ENCODE assay signal across 8 cellular contexts in genomic region chr2:226835796-226836547, GRCh38. TPM values are rescaled to one million over a fixed set of nuclear protein-coding genes. Genes with fewer than 3 reads are reported as not detected.
DNase-seq lines count a peak whose midpoint lies in the region; ATAC-seq and TF ChIP-seq lines count a peak whose summit lies in the region.

Gene RHBDD1, plus strand, starts transcription at chr2:226836054. Its CDS starts 28,640 bp downstream, at chr2:226864694.

- no peaks in the 10 kb centered on the region for H3K27me3 ChIP-seq in DND-41 (ENCODE audit: insufficient read depth, low read length, poor library complexity)
- H3K27me3 ChIP-seq in Karpas-422 (ENCODE audit: low read length): no peaks in the 10 kb centered on the region
- H3K27me3 ChIP-seq in RWPE2 (ENCODE audit: insufficient read depth, poor library complexity, severe bottlenecking): no peaks in the 10 kb centered on the region

- intact Hi-C loops in activated T-helper 2 cell treated with anti-CD3 and anti-CD28 coated beads, Interferon-gamma antibody, Interleukin-2, Interleukin-4, amounts not matched to agents 10 μg/mL and 5 μg/mL and 100 μg/mL, durations not matched to agents 14 hours and 24 hours and 36 hours (cut with micrococcal nuclease): loop anchor here (1.0 to 5.0 kb wide), 9 partner anchors 37 to 1909 kb away; partner anchors contain the start of gene IRS1
- intact Hi-C loops in natural killer cell (cut with micrococcal nuclease): loop anchor here (1.0 kb wide), 2 partner anchors 45 to 489 kb away; partner anchors contain the start of gene MFF

- H3K4me2 ChIP-seq in DND-41 (ENCODE audit: insufficient read depth, low read length) (peak within 1 kb of the TSS; percentile 92), Karpas-422 (ENCODE audit: low read depth, low read length, poor library complexity, severe bottlenecking) (peak within 1 kb of the TSS; percentile 87)

- peak within 1 kb of the TSS; percentile 98 for H3K27ac Mint-ChIP-seq in activated T-helper 2 cell treated with anti-CD3 and anti-CD28 coated beads, Interferon-gamma antibody, Interleukin-2, Interleukin-4, amounts not matched to agents 10 μg/mL and 5 μg/mL and 100 μg/mL, durations not matched to agents 14 hours and 24 hours and 36 hours
- peak within 1 kb of the TSS; percentile 96 to 99 for H3K27ac Mint-ChIP-seq in natural killer cell

- peaks cover 55% of the 10 kb centered on the region for H3K36me3 Mint-ChIP-seq in activated T-helper 2 cell treated with anti-CD3 and anti-CD28 coated beads, Interferon-gamma antibody, Interleukin-2, Interleukin-4, amounts not matched to agents 10 μg/mL and 5 μg/mL and 100 μg/mL, durations not matched to agents 14 hours and 24 hours and 36 hours (ENCODE audit: low read depth)
- H3K36me3 Mint-ChIP-seq in natural killer cell: no peaks in the 10 kb centered on the region

- peaks cover 50% of the 10 kb centered on the region for H3K4me1 Mint-ChIP-seq in activated T-helper 2 cell treated with anti-CD3 and anti-CD28 coated beads, Interferon-gamma antibody, Interleukin-2, Interleukin-4, amounts not matched to agents 10 μg/mL and 5 μg/mL and 100 μg/mL, durations not matched to agents 14 hours and 24 hours and 36 hours (ENCODE audit: low read depth)
- peaks cover 20 to 23% of the 10 kb centered on the region in 2 donors for H3K4me1 Mint-ChIP-seq in natural killer cell

- H3K79me2 ChIP-seq in DND-41 (ENCODE audit: insufficient read depth, low read length) (peaks cover 51% of the 10 kb centered on the region), Karpas-422 (ENCODE audit: low read length) (peaks cover 16% of the 10 kb centered on the region)

- TF ChIP-seq CTCF in DND-41 (IDR thresholded peaks at IDR 0.05; ENCODE audit: borderline replicate concordance, extremely low read depth, low read length, poor library complexity, severe bottlenecking) (no peak), RWPE2 (IDR thresholded peaks at IDR 0.05; ENCODE audit: poor library complexity, severe bottlenecking) (no peak), fibroblast of mammary gland (conservative IDR thresholded peaks at IDR 0.05; ENCODE audit: control insufficient read depth, insufficient read depth, low read depth, low read length) (no peak), natural killer cell (IDR thresholded peaks at IDR 0.05) (no peak)

- no peaks in the 10 kb centered on the region for H3K9me2 ChIP-seq in Karpas-422 (replicated peaks; ENCODE audit: insufficient read depth, low read length)

- peak; percentile 94 for DNase-seq in DND-41
- DNase-seq in Karpas-422: peak; percentile 98
- peak; percentile 94 for DNase-seq in RWPE2 (ENCODE audit: low spot score)
- peak; percentile 92 for DNase-seq in activated T-helper 2 cell treated with anti-CD3 and anti-CD28 coated beads, Interferon-gamma antibody, Interleukin-2, Interleukin-4, amounts not matched to agents 10 μg/mL and 5 μg/mL and 100 μg/mL, durations not matched to agents 14 hours and 24 hours and 36 hours (ENCODE audit: low spot score)
- peak; percentile 92 for DNase-seq in fibroblast of mammary gland (ENCODE audit: low read depth)
- DNase-seq in natural killer cell: peak; percentile 88
- DNase-seq in stimulated activated naive CD4-positive, alpha-beta T cell treated with Interleukin-2 at 50 U/mL for 16 hours (lab: John Stamatoyannopoulos, UW): peak; percentile 90

- ATAC-seq in DND-41 (ENCODE audit: insufficient read depth, low read depth) (peak; percentile 80), GM21825 (IDR thresholded peaks at IDR 0.05; ENCODE audit: unreplicated experiment) (peak; percentile 88), RWPE2 (ENCODE audit: low read depth) (peak; percentile 91), natural killer cell (peak; percentile 86 to 97 (median 88))

- 0 out of 2 replicates have a peak, but pooled peaks cover 3% of the 10 kb centered on the region for H3K36me3 ChIP-seq in DND-41 (ENCODE audit: insufficient read depth, low read length)
- 0 out of 2 replicates have a peak, but pooled peaks cover 3% of the 10 kb centered on the region for H3K36me3 ChIP-seq in Karpas-422 (ENCODE audit: insufficient read depth, low read length)
- peaks cover 12% of the 10 kb centered on the region; the same call in 1 of the 2 replicates for H3K36me3 ChIP-seq in RWPE2 (ENCODE audit: low read depth)

- peak within 1 kb of the TSS; percentile 97 for H2AFZ ChIP-seq in DND-41 (ENCODE audit: low read depth, low read length)
- H2AFZ ChIP-seq in Karpas-422 (ENCODE audit: low read length): peak within 1 kb of the TSS; percentile 50; the same call in 1 of the 2 replicates

- H3K9me3 ChIP-seq in DND-41 (ENCODE audit: insufficient read depth, low read length, severe bottlenecking) (no peaks in the 10 kb centered on the region), Karpas-422 (ENCODE audit: low read length) (no peaks in the 10 kb centered on the region), RWPE2 (ENCODE audit: severe bottlenecking) (no peaks in the 10 kb centered on the region)

- H3K27ac ChIP-seq in DND-41 (ENCODE audit: low read length) (peak within 1 kb of the TSS; percentile 95), Karpas-422 (ENCODE audit: low read length) (peak within 1 kb of the TSS; percentile 92), RWPE2 (ENCODE audit: poor library complexity, severe bottlenecking) (peak within 1 kb of the TSS; percentile 82)

- peak within 1 kb of the TSS; percentile 90 for H3K9ac ChIP-seq in DND-41 (ENCODE audit: low read depth, low read length)
- peak within 1 kb of the TSS; percentile 86 for H3K9ac ChIP-seq in Karpas-422 (ENCODE audit: low read length)

- H3K4me3 Mint-ChIP-seq in activated T-helper 2 cell treated with anti-CD3 and anti-CD28 coated beads, Interferon-gamma antibody, Interleukin-2, Interleukin-4, amounts not matched to agents 10 μg/mL and 5 μg/mL and 100 μg/mL, durations not matched to agents 14 hours and 24 hours and 36 hours (ENCODE audit: low read depth): peak within 1 kb of the TSS; percentile 92
- H3K4me3 Mint-ChIP-seq in natural killer cell: peak within 1 kb of the TSS; percentile 89

- H3K4me1 ChIP-seq in DND-41 (ENCODE audit: insufficient read depth, low read length) (peaks cover 61% of the 10 kb centered on the region), Karpas-422 (ENCODE audit: low read length) (peaks cover 42% of the 10 kb centered on the region), RWPE2 (ENCODE audit: insufficient read depth, poor library complexity, severe bottlenecking) (peaks cover 24% of the 10 kb centered on the region)

- H3K27me3 Mint-ChIP-seq in activated T-helper 2 cell treated with anti-CD3 and anti-CD28 coated beads, Interferon-gamma antibody, Interleukin-2, Interleukin-4, amounts not matched to agents 10 μg/mL and 5 μg/mL and 100 μg/mL, durations not matched to agents 14 hours and 24 hours and 36 hours (ENCODE audit: low read depth): no peaks in the 10 kb centered on the region
- peaks cover 0 to 4% of the 10 kb centered on the region in 2 donors for H3K27me3 Mint-ChIP-seq in natural killer cell (ENCODE audit: low read depth in 2 of 2)

- H4K20me1 ChIP-seq in DND-41 (ENCODE audit: insufficient read depth, low read length) (no peaks in the 10 kb centered on the region), Karpas-422 (ENCODE audit: insufficient read depth, low read depth, low read length) (no peaks in the 10 kb centered on the region)

- H3K4me3 ChIP-seq in DND-41 (ENCODE audit: low read depth in 1 of 2, low read length in 2 of 2): peak within 1 kb of the TSS; percentile 64 to 68
- H3K4me3 ChIP-seq in Karpas-422 (ENCODE audit: low read length): peak within 1 kb of the TSS; percentile 74
- peak within 1 kb of the TSS; percentile 59 for H3K4me3 ChIP-seq in RWPE2 (ENCODE audit: severe bottlenecking)
- H3K4me3 ChIP-seq in fibroblast of mammary gland (ENCODE audit: control insufficient read depth, low read depth, low read length): peak within 1 kb of the TSS; percentile 75

- no peaks in the 10 kb centered on the region for H3K9me3 Mint-ChIP-seq in activated T-helper 2 cell treated with anti-CD3 and anti-CD28 coated beads, Interferon-gamma antibody, Interleukin-2, Interleukin-4, amounts not matched to agents 10 μg/mL and 5 μg/mL and 100 μg/mL, durations not matched to agents 14 hours and 24 hours and 36 hours
- H3K9me3 Mint-ChIP-seq in natural killer cell: no peaks in the 10 kb centered on the region

RNA-seq across cellular contexts. Expression of gene RHBDD1, which starts in this region (rescaled TPM):
- total RNA-seq in Karpas-422 (2014; rRNA removed; shearing (Covaris generic); ENCODE audit: low replicate concordance): 35.6 and 74.9 TPM in 2 replicates
- 40.9 and 42.2 TPM in 2 replicates for total RNA-seq in activated T-helper 2 cell treated with anti-CD3 and anti-CD28 coated beads, Interferon-gamma antibody, Interleukin-2, Interleukin-4, amounts not matched to agents 10 μg/mL and 5 μg/mL and 100 μg/mL, durations not matched to agents 14 hours and 24 hours and 36 hours
- total RNA-seq in natural killer cell: 10 to 100 TPM; 33.7 to 49.7 (median 47.7) TPM

Comparison
In these comparisons a context has a peak if more than half of its experiments do, and no peak if none do; other contexts are left out.
1. Peak in every context shown above with its lines: DNase-seq, ATAC-seq, H3K4me3 ChIP-seq and H3K27ac ChIP-seq.